ENCODE assay signal across 16 cellular contexts in genomic region chr12:120048258-120048657, GRCh38. TPM values are rescaled to one million over a fixed set of nuclear protein-coding genes. Genes with fewer than 3 reads are reported as not detected.
DNase-seq lines count a peak whose midpoint lies in the region; ATAC-seq and TF ChIP-seq lines count a peak whose summit lies in the region.
"Had no signal": no experiment of that assay in that cellular context is flagged by ENCODE, and none has a peak within 500 bp of the region (broad histone marks: within the 10 kb centered on the region; RNA-seq: fewer than 3 reads in every experiment).

No MANE protein-coding gene starts in this region.

- H4K20me1 ChIP-seq in H9 (ENCODE audit: control insufficient read depth, insufficient read depth, insufficient read length) = no peaks in the 10 kb centered on the region

- no peak overlapping the region for H3K56ac ChIP-seq in H9 (ENCODE audit: insufficient read length, low read depth, low read length)

- CTCF ChIA-PET in activated naive CD4-positive, alpha-beta T cell treated with anti-CD3 and anti-CD28 coated beads for 36 hours (lab: Charles Lee) = interaction anchor here (0.6 to 1.6 kb wide), 3 partner anchors 15 to 59 kb away, joined by 3 read pairs; partner anchors contain the start of gene BICDL1
- CTCF ChIA-PET in CD8-positive, alpha-beta memory T cell (lab: Charles Lee) = interaction anchor here (1.3 kb wide), 1 partner anchor 59 kb away, joined by 6 read pairs; the partner anchor contains the start of gene BICDL1
- CTCF ChIA-PET in naive thymus-derived CD4-positive, alpha-beta T cell (lab: Charles Lee) = interaction anchor here (1.0 to 1.9 kb wide), 3 partner anchors 13 to 41 kb away, joined by 3 to 6 read pairs (median 4); no protein-coding TSS in a partner anchor

- no peak overlapping the region for H3K14ac ChIP-seq in H9 (ENCODE audit: insufficient read depth, low read length)

- no peak overlapping the region for H3K9ac ChIP-seq in H9 (ENCODE audit: extremely low read depth, insufficient read length, low read length)

- no peak overlapping the region for H3K4me2 ChIP-seq in H9 (ENCODE audit: insufficient read depth, insufficient read length, low read length)

- H3K9me3 ChIP-seq in CD8-positive, alpha-beta memory T cell (ENCODE audit: low read length) = no peaks in the 10 kb centered on the region
- no peaks in the 10 kb centered on the region for H3K9me3 ChIP-seq in naive thymus-derived CD4-positive, alpha-beta T cell (ENCODE audit: control insufficient read depth in 2 of 3, low read length in 3 of 3)
- no peaks in the 10 kb centered on the region for H3K9me3 ChIP-seq in H9 (ENCODE audit: control insufficient read depth, low read depth, low read length)

- no peak overlapping the region for H3K4me3 Mint-ChIP-seq in activated naive CD4-positive, alpha-beta T cell treated with anti-CD3 and anti-CD28 coated beads for 36 hours
- H3K4me3 Mint-ChIP-seq in CD8-positive, alpha-beta memory T cell = peak overlapping the region; percentile 35 to 69 (median 59)
- no peak overlapping the region for H3K4me3 Mint-ChIP-seq in activated T-helper 1 cell treated with anti-CD3 and anti-CD28 coated beads, Interleukin-12 subunit alpha, Interleukin-12 subunit beta, Interleukin-2, Interleukin-4 antibody, amounts not matched to agents 30 ng/mL and 10 ng/mL and 1 ng/mL, durations not matched to agents 14 hours and 24 hours and 36 hours
- peak overlapping the region in 6 of 10 donors; percentile 12 to 59 (median 38) for H3K4me3 Mint-ChIP-seq in naive thymus-derived CD4-positive, alpha-beta T cell
- no peak overlapping the region for H3K4me3 Mint-ChIP-seq in H9
- H3K4me3 Mint-ChIP-seq: B cell, HFFc6 had no signal

- H2BK12ac ChIP-seq in H9 (ENCODE audit: insufficient read length, low read depth, low read length) = no peak overlapping the region

- H2AFZ ChIP-seq in H9 (ENCODE audit: low read length) = no peak overlapping the region

- H2BK20ac ChIP-seq in H9 (ENCODE audit: low read depth, low read length, poor library complexity, severe bottlenecking) = no peak overlapping the region

- no peak overlapping the region for H2BK120ac ChIP-seq in H9 (ENCODE audit: low read depth, low read length, poor library complexity, severe bottlenecking)

- H3K9me3 Mint-ChIP-seq in activated naive CD4-positive, alpha-beta T cell treated with anti-CD3 and anti-CD28 coated beads for 36 hours = no peaks in the 10 kb centered on the region
- peaks cover 0 to 1% (median 0%) of the 10 kb centered on the region in 5 donors for H3K9me3 Mint-ChIP-seq in CD8-positive, alpha-beta memory T cell
- H3K9me3 Mint-ChIP-seq in activated T-helper 1 cell treated with anti-CD3 and anti-CD28 coated beads, Interleukin-12 subunit alpha, Interleukin-12 subunit beta, Interleukin-2, Interleukin-4 antibody, amounts not matched to agents 30 ng/mL and 10 ng/mL and 1 ng/mL, durations not matched to agents 14 hours and 24 hours and 36 hours = no peaks in the 10 kb centered on the region
- peaks cover 0 to 5% (median 0%) of the 10 kb centered on the region in 11 donors for H3K9me3 Mint-ChIP-seq in naive thymus-derived CD4-positive, alpha-beta T cell
- peaks cover 0 to 2% of the 10 kb centered on the region in 2 experiments; a peak in 2 of 5 replicates for H3K9me3 Mint-ChIP-seq in H9

- H3K36me3 ChIP-seq in CD8-positive, alpha-beta memory T cell (ENCODE audit: insufficient read depth, low read length) = no peaks in the 10 kb centered on the region
- H3K36me3 ChIP-seq in naive thymus-derived CD4-positive, alpha-beta T cell (ENCODE audit: control insufficient read depth in 2 of 3, insufficient read depth in 3 of 3, low read length in 3 of 3) = no peaks in the 10 kb centered on the region

- H3K4me3 ChIP-seq in CD8-positive, alpha-beta memory T cell (ENCODE audit: low read length) = no peak overlapping the region
- no peak overlapping the region for H3K4me3 ChIP-seq in naive thymus-derived CD4-positive, alpha-beta T cell (ENCODE audit: low read length)

- H3K27me3 ChIP-seq in CD8-positive, alpha-beta memory T cell (ENCODE audit: insufficient read depth, low read length, poor library complexity, severe bottlenecking) = no peaks in the 10 kb centered on the region
- H3K27me3 ChIP-seq in naive thymus-derived CD4-positive, alpha-beta T cell (ENCODE audit: control insufficient read depth in 2 of 2, insufficient read depth in 2 of 2, low read length in 2 of 2) = no peaks in the 10 kb centered on the region
- no peaks in the 10 kb centered on the region for H3K27me3 ChIP-seq in H9 (ENCODE audit: insufficient read depth, low read length)

- DNase-seq in activated naive CD4-positive, alpha-beta T cell treated with anti-CD3 and anti-CD28 coated beads for 36 hours = no peak
- no peak for DNase-seq in activated naive CD4-positive, alpha-beta T cell treated with Interleukin-2 at 50 U/mL for 16 hours
- DNase-seq in CD8-positive, alpha-beta memory T cell = peak in 2 of 5 donors; percentile 2 to 43
- no peak for DNase-seq in activated T-helper 1 cell treated with anti-CD3 and anti-CD28 coated beads, Interleukin-12 subunit alpha, Interleukin-12 subunit beta, Interleukin-2, Interleukin-4 antibody, amounts not matched to agents 30 ng/mL and 10 ng/mL and 1 ng/mL, durations not matched to agents 14 hours and 24 hours and 36 hours (ENCODE audit: low spot score)
- peak in 4 of 9 donors; percentile 14 to 31 (median 20) for DNase-seq in naive thymus-derived CD4-positive, alpha-beta T cell
- no peak for DNase-seq in H9
- DNase-seq: EL; HFFc6; KG1; NCI-H1048; NCI-H1694 treated with DMSO at 0.1 percent for 48 hours; NCI-H69; NK-92 treated with Interleukin-12 subunit alpha and Interleukin-12 subunit beta, amount 100 ng/mL, for 24 hours had no signal

- no peak overlapping the region for H3K18ac ChIP-seq in H9 (ENCODE audit: insufficient read length, low read depth, low read length)

- no peak overlapping the region for H2AK5ac ChIP-seq in H9 (ENCODE audit: insufficient read length, low read length)

- H4K5ac ChIP-seq in H9 (ENCODE audit: insufficient read length, low read depth, low read length) = no peak overlapping the region

- intact Hi-C loops in activated naive CD4-positive, alpha-beta T cell treated with anti-CD3 and anti-CD28 coated beads for 36 hours (cut with micrococcal nuclease) = no loop called here
- intact Hi-C loops in activated T-helper 1 cell treated with anti-CD3 and anti-CD28 coated beads, Interleukin-12 subunit alpha, Interleukin-12 subunit beta, Interleukin-2, Interleukin-4 antibody, amounts not matched to agents 30 ng/mL and 10 ng/mL and 1 ng/mL, durations not matched to agents 14 hours and 24 hours and 36 hours (cut with micrococcal nuclease) = no loop called here
- intact Hi-C loops in naive thymus-derived CD4-positive, alpha-beta T cell (cut with micrococcal nuclease) = no loop called here

- H2BK5ac ChIP-seq in H9 (ENCODE audit: insufficient read length, low read length) = no peak overlapping the region

- H3K4ac ChIP-seq in H9 (ENCODE audit: low read depth, low read length) = no peak overlapping the region

- no peak for TF ChIP-seq CTCF in H9 (conservative IDR thresholded peaks at IDR 0.05)

- peak overlapping the region; percentile 77 for H3K27ac Mint-ChIP-seq in activated naive CD4-positive, alpha-beta T cell treated with anti-CD3 and anti-CD28 coated beads for 36 hours
- peak overlapping the region; percentile 84 to 98 (median 92) for H3K27ac Mint-ChIP-seq in CD8-positive, alpha-beta memory T cell
- peak overlapping the region; percentile 35 for H3K27ac Mint-ChIP-seq in activated T-helper 1 cell treated with anti-CD3 and anti-CD28 coated beads, Interleukin-12 subunit alpha, Interleukin-12 subunit beta, Interleukin-2, Interleukin-4 antibody, amounts not matched to agents 30 ng/mL and 10 ng/mL and 1 ng/mL, durations not matched to agents 14 hours and 24 hours and 36 hours
- H3K27ac Mint-ChIP-seq in naive thymus-derived CD4-positive, alpha-beta T cell = peak overlapping the region; percentile 62 to 90 (median 87)
- H3K27ac Mint-ChIP-seq in H9 = no peak overlapping the region
- H3K27ac Mint-ChIP-seq: B cell, HFFc6 had no signal

- peaks cover 38% of the 10 kb centered on the region for H3K4me1 Mint-ChIP-seq in activated naive CD4-positive, alpha-beta T cell treated with anti-CD3 and anti-CD28 coated beads for 36 hours (ENCODE audit: low read depth)
- peaks cover 43 to 59% (median 55%) of the 10 kb centered on the region in 3 donors for H3K4me1 Mint-ChIP-seq in CD8-positive, alpha-beta memory T cell
- peaks cover 43% of the 10 kb centered on the region for H3K4me1 Mint-ChIP-seq in activated T-helper 1 cell treated with anti-CD3 and anti-CD28 coated beads, Interleukin-12 subunit alpha, Interleukin-12 subunit beta, Interleukin-2, Interleukin-4 antibody, amounts not matched to agents 30 ng/mL and 10 ng/mL and 1 ng/mL, durations not matched to agents 14 hours and 24 hours and 36 hours (ENCODE audit: low read depth)
- H3K4me1 Mint-ChIP-seq in naive thymus-derived CD4-positive, alpha-beta T cell = peaks cover 9 to 52% (median 38%) of the 10 kb centered on the region in 7 donors
- H3K4me1 Mint-ChIP-seq in H9 = peaks cover 0 to under 1% of the 10 kb centered on the region in 2 experiments; a peak in 1 of 4 replicates
- H3K4me1 Mint-ChIP-seq: B cell had no signal

- no peak overlapping the region for H3K23ac ChIP-seq in H9 (ENCODE audit: insufficient read length, low read depth, low read length)

- H3K27ac ChIP-seq in CD8-positive, alpha-beta memory T cell (ENCODE audit: low read depth, low read length) = no peak overlapping the region
- H3K27ac ChIP-seq in naive thymus-derived CD4-positive, alpha-beta T cell (ENCODE audit: low read depth, low read length) = no peak overlapping the region
- no peak overlapping the region for H3K27ac ChIP-seq in H9 (ENCODE audit: insufficient read length, low read depth, low read length)

- no peak overlapping the region for H2BK15ac ChIP-seq in H9 (ENCODE audit: low read depth, low read length)

- no peak overlapping the region for H4K8ac ChIP-seq in H9 (replicated peaks; ENCODE audit: insufficient read length, low read depth, low read length)

- H3K23me2 ChIP-seq in H9 (ENCODE audit: insufficient read length, low read depth, low read length, poor library complexity, severe bottlenecking) = no peaks in the 10 kb centered on the region

- no peaks in the 10 kb centered on the region for H3K27me3 Mint-ChIP-seq in activated naive CD4-positive, alpha-beta T cell treated with anti-CD3 and anti-CD28 coated beads for 36 hours (ENCODE audit: low read depth)
- H3K27me3 Mint-ChIP-seq in CD8-positive, alpha-beta memory T cell = no peaks in the 10 kb centered on the region
- no peaks in the 10 kb centered on the region for H3K27me3 Mint-ChIP-seq in activated T-helper 1 cell treated with anti-CD3 and anti-CD28 coated beads, Interleukin-12 subunit alpha, Interleukin-12 subunit beta, Interleukin-2, Interleukin-4 antibody, amounts not matched to agents 30 ng/mL and 10 ng/mL and 1 ng/mL, durations not matched to agents 14 hours and 24 hours and 36 hours (ENCODE audit: insufficient read depth)
- H3K27me3 Mint-ChIP-seq in naive thymus-derived CD4-positive, alpha-beta T cell = no peaks in the 10 kb centered on the region
- no peaks in the 10 kb centered on the region for H3K27me3 Mint-ChIP-seq in H9 (ENCODE audit: low read depth)
- H3K27me3 Mint-ChIP-seq: B cell had no signal

- no peak overlapping the region for H3T11ph ChIP-seq in H9 (ENCODE audit: low read length)

- H4K91ac ChIP-seq in H9 (ENCODE audit: insufficient read length, low read depth, low read length) = no peak overlapping the region

- no peaks in the 10 kb centered on the region for H3K79me2 ChIP-seq in H9 (ENCODE audit: insufficient read depth, low read length)

- peaks cover 32% of the 10 kb centered on the region for H3K36me3 Mint-ChIP-seq in activated naive CD4-positive, alpha-beta T cell treated with anti-CD3 and anti-CD28 coated beads for 36 hours (ENCODE audit: low read depth)
- peaks cover 10 to 30% (median 13%) of the 10 kb centered on the region in 3 donors for H3K36me3 Mint-ChIP-seq in CD8-positive, alpha-beta memory T cell
- H3K36me3 Mint-ChIP-seq in activated T-helper 1 cell treated with anti-CD3 and anti-CD28 coated beads, Interleukin-12 subunit alpha, Interleukin-12 subunit beta, Interleukin-2, Interleukin-4 antibody, amounts not matched to agents 30 ng/mL and 10 ng/mL and 1 ng/mL, durations not matched to agents 14 hours and 24 hours and 36 hours (ENCODE audit: low read depth) = peaks cover 32% of the 10 kb centered on the region
- H3K36me3 Mint-ChIP-seq in naive thymus-derived CD4-positive, alpha-beta T cell = peaks cover 4 to 27% (median 22%) of the 10 kb centered on the region in 5 donors
- peaks cover 0 to 7% (median 7%) of the 10 kb centered on the region in 3 experiments; a peak in 4 of 7 replicates for H3K36me3 Mint-ChIP-seq in H9 (ENCODE audit: insufficient read depth in 1 of 3, low read depth in 3 of 3)

- peak; percentile 74 for ATAC-seq in naive thymus-derived CD4-positive, alpha-beta T cell
- ATAC-seq in activated CD4-positive, CD25-positive, alpha-beta regulatory T cell treated with anti-CD3 and anti-CD28 coated beads, Interleukin-2, amount 50 U/mL, for 24 hours = no peak
- ATAC-seq in HG03025 (IDR thresholded peaks at IDR 0.05; ENCODE audit: low FRiP score, unreplicated experiment) = no peak

- peaks cover 22% of the 10 kb centered on the region for H3K4me1 ChIP-seq in CD8-positive, alpha-beta memory T cell (ENCODE audit: insufficient read depth, low read length)
- H3K4me1 ChIP-seq in naive thymus-derived CD4-positive, alpha-beta T cell (ENCODE audit: control insufficient read depth in 2 of 2, insufficient read depth in 2 of 2, low read length in 2 of 2) = peaks cover 10 to 19% of the 10 kb centered on the region in 2 donors
- no peaks in the 10 kb centered on the region for H3K4me1 ChIP-seq in H9 (ENCODE audit: insufficient read depth, low read length)

- H3K79me1 ChIP-seq in H9 (ENCODE audit: insufficient read depth, low read depth, low read length, poor library complexity, severe bottlenecking) = no peaks in the 10 kb centered on the region

- POLR2A ChIA-PET in CD8-positive, alpha-beta memory T cell (lab: Charles Lee) = interaction anchor here (0.6 to 1.6 kb wide), 3 partner anchors 39 to 58 kb away, joined by 3 to 6 read pairs (median 4); no protein-coding TSS in a partner anchor
- POLR2A ChIA-PET in naive thymus-derived CD4-positive, alpha-beta T cell (lab: Charles Lee) = interaction anchor here (0.6 to 2.1 kb wide), 3 partner anchors 24 to 41 kb away, joined by 3 to 10 read pairs (median 3); no protein-coding TSS in a partner anchor

RNA-seq across cellular contexts. Expression of gene BICDL1, which starts 59.2 kb away (rescaled TPM):
- 100 to 1,000 TPM; 128 to 133 TPM for total RNA-seq in activated naive CD4-positive, alpha-beta T cell treated with anti-CD3 and anti-CD28 coated beads for 36 hours
- 100 to 1,000 TPM; 106 to 109 TPM for total RNA-seq in CD8-positive, alpha-beta memory T cell
- polyA plus RNA-seq in CD8-positive, alpha-beta memory T cell = 7.4 TPM
- 136 and 140 TPM in 2 replicates for total RNA-seq in activated T-helper 1 cell treated with anti-CD3 and anti-CD28 coated beads, Interleukin-12 subunit alpha, Interleukin-12 subunit beta, Interleukin-2, Interleukin-4 antibody, amounts not matched to agents 30 ng/mL and 10 ng/mL and 1 ng/mL, durations not matched to agents 14 hours and 24 hours and 36 hours
- 100 to 1,000 TPM in 4 of 5 experiments, 10 to 100 TPM in 1; 75.8 to 156 (median 143) TPM for total RNA-seq in naive thymus-derived CD4-positive, alpha-beta T cell
- 1 to 10 TPM; 2.4 to 2.7 TPM for polyA plus RNA-seq in naive thymus-derived CD4-positive, alpha-beta T cell
- 13.8 and 14.7 TPM in 2 replicates for total RNA-seq in H9 (2021)

Comparison
In these comparisons a context has a peak if more than half of its experiments do, and no peak if none do; other contexts are left out.
1. H3K27ac Mint-ChIP-seq: peak in activated naive CD4-positive, alpha-beta T cell treated with anti-CD3 and anti-CD28 coated beads for 36 hours (single experiment), CD8-positive, alpha-beta memory T cell (8 of 8), activated T-helper 1 cell treated with anti-CD3 and anti-CD28 coated beads, Interleukin-12 subunit alpha, Interleukin-12 subunit beta, Interleukin-2, Interleukin-4 antibody, amounts not matched to agents 30 ng/mL and 10 ng/mL and 1 ng/mL, durations not matched to agents 14 hours and 24 hours and 36 hours (single experiment) and naive thymus-derived CD4-positive, alpha-beta T cell (9 of 9); none in H9 (0 of 3).
2. H3K4me3 Mint-ChIP-seq: peak in CD8-positive, alpha-beta memory T cell (7 of 7) and naive thymus-derived CD4-positive, alpha-beta T cell (6 of 10); none in activated naive CD4-positive, alpha-beta T cell treated with anti-CD3 and anti-CD28 coated beads for 36 hours (single experiment), activated T-helper 1 cell treated with anti-CD3 and anti-CD28 coated beads, Interleukin-12 subunit alpha, Interleukin-12 subunit beta, Interleukin-2, Interleukin-4 antibody, amounts not matched to agents 30 ng/mL and 10 ng/mL and 1 ng/mL, durations not matched to agents 14 hours and 24 hours and 36 hours (single experiment) and H9 (0 of 2).